8 cellular contexts compared by ENCODE assay signal in genomic region chr11:33868646-33869461, GRCh38. TPM values are rescaled to one million over a fixed set of nuclear protein-coding genes. Genes with fewer than 3 reads are reported as not detected.
DNase-seq lines count a peak whose midpoint lies in the region; FAIRE-seq and TF ChIP-seq lines count a peak whose summit lies in the region.

No MANE protein-coding gene starts in this region.

- peak overlapping the region; percentile 84 for H3K4me2 ChIP-seq in PC-9

- POLR2A ChIA-PET in PC-9 (lab: Charles Lee; ENCODE audit: unreplicated experiment): interaction anchor here (0.6 kb wide), 1 partner anchor 456 kb away, joined by 6 read pairs; no protein-coding TSS in a partner anchor

- TF ChIP-seq CTCF in PC-9 (conservative IDR thresholded peaks at IDR 0.05) (no peak), fibroblast of pulmonary artery (IDR thresholded peaks at IDR 0.05; ENCODE audit: low read length, missing control alignments) (no peak), retinal pigment epithelial cell (conservative IDR thresholded peaks at IDR 0.05; ENCODE audit: low read depth, low read length) (no peak)

- no peaks in the 10 kb centered on the region for H3K9me2 ChIP-seq in PC-9 (ENCODE audit: insufficient read depth)

- no peaks in the 10 kb centered on the region for H4K20me1 ChIP-seq in PC-9 (ENCODE audit: insufficient read depth)

- no peaks in the 10 kb centered on the region for H3K9me3 ChIP-seq in PC-9 (ENCODE audit: insufficient read depth, low read depth)

- H3K4me1 ChIP-seq in PC-9 (replicated peaks; ENCODE audit: insufficient read depth): no peaks in the 10 kb centered on the region

- no peak overlapping the region for H3K27ac ChIP-seq in PC-9

- no peaks in the 10 kb centered on the region for H3K79me2 ChIP-seq in PC-9 (ENCODE audit: low read depth)

- no peak for FAIRE-seq in HTR-8/SVneo (lab: Jason Lieb, UNC)

- no TSS peak for BruUV-seq in PC-9 (replicated peaks; lab: Mats Ljungman, UMichigan)

- no peaks in the 10 kb centered on the region for H3K36me3 ChIP-seq in PC-9 (ENCODE audit: low read depth)

- peaks cover 58% of the 10 kb centered on the region for H3K27me3 ChIP-seq in PC-9 (ENCODE audit: insufficient read depth, low read depth)

- H3F3A ChIP-seq in PC-9 (ENCODE audit: insufficient read depth, low read depth): no peaks in the 10 kb centered on the region

- DNase-seq in NCI-H1417 (lab: John Stamatoyannopoulos, UW) (peak in 2 of 3 experiments; percentile 58 to 63), NCI-H1417 treated with DMSO at 0.1 percent for 48 hours (lab: John Stamatoyannopoulos, UW) (no peak), PC-9 (no peak), fibroblast of pulmonary artery (ENCODE audit: low read depth) (no peak), retinal pigment epithelial cell (ENCODE audit: low read depth) (no peak), NCI-H1092 (lab: John Stamatoyannopoulos, UW) (no peak), HTR-8/SVneo (ENCODE audit: insufficient read length, low spot score) (no peak)
- no peak for DNase-seq in stimulated activated CD4-positive, alpha-beta T cell treated with anti-CD3 and anti-CD28 coated beads, Interleukin-12 subunit alpha, Interleukin-12 subunit beta, amount 100 ng/mL, for 4 hours

- intact Hi-C loops in PC-9 (cut with micrococcal nuclease; ENCODE audit: unreplicated experiment): no loop called here

- no peak overlapping the region; the same call in 1 of the 2 replicates for H3K4me3 ChIP-seq in PC-9
- peak overlapping the region; percentile 63 for H3K4me3 ChIP-seq in fibroblast of pulmonary artery (replicated peaks; ENCODE audit: low read depth, low read length)
- peak overlapping the region; percentile 20 for H3K4me3 ChIP-seq in retinal pigment epithelial cell (ENCODE audit: low read length)

- no peak overlapping the region for H2AFZ ChIP-seq in PC-9

- CTCF ChIA-PET in PC-9 (lab: Charles Lee): interaction anchor here (0.6 kb wide), 1 partner anchor 11 kb away, joined by 5 read pairs; no protein-coding TSS in a partner anchor

RNA-seq across cellular contexts. Expression of gene LMO2, which starts 23.0 kb away (rescaled TPM):
- 0.28 and 0.45 TPM in 2 replicates for total RNA-seq in PC-9 (2021)

Comparison
In these comparisons a context has a peak if more than half of its experiments do, and no peak if none do; other contexts are left out.
1. DNase-seq: peak in NCI-H1417 (2 of 3); none in NCI-H1417 treated with DMSO at 0.1 percent for 48 hours (single experiment), PC-9 (0 of 2), fibroblast of pulmonary artery (single experiment), retinal pigment epithelial cell (single experiment), NCI-H1092 (single experiment), HTR-8/SVneo (single experiment) and stimulated activated CD4-positive, alpha-beta T cell treated with anti-CD3 and anti-CD28 coated beads, Interleukin-12 subunit alpha, Interleukin-12 subunit beta, amount 100 ng/mL, for 4 hours (single experiment).